Comparison of ENCODE assay signal across 8 cellular contexts in genomic region chr9:129437626-129438323, GRCh38.
DNase-seq lines count a peak whose midpoint lies in the region; ATAC-seq and TF ChIP-seq lines count a peak whose summit lies in the region.

No MANE protein-coding gene starts in this region.

- peaks cover 59% of the 10 kb centered on the region for H3K27me3 Mint-ChIP-seq in neural crest cell (ENCODE audit: low read depth)

- ATAC-seq in Panc1 (no peak), esophagus mucosa (peak; percentile 12), GM19023 (IDR thresholded peaks at IDR 0.05; ENCODE audit: unreplicated experiment) (no peak), GM18517 (IDR thresholded peaks at IDR 0.05; ENCODE audit: unreplicated experiment) (no peak)
- no peak for ATAC-seq in activated CD4-positive, CD25-positive, alpha-beta regulatory T cell treated with anti-CD3 and anti-CD28 coated beads, Interleukin-2, amount 50 U/mL, for 24 hours

- peak overlapping the region; percentile 65 for H3K4me3 Mint-ChIP-seq in neural crest cell

- POLR2A ChIA-PET in BJ (lab: Charles Lee), result interaction anchor here (0.5 kb wide), 1 partner anchor 114 kb away, joined by 9 read pairs; no protein-coding TSS in a partner anchor
- POLR2A ChIA-PET in Panc1 (lab: Charles Lee), result interaction anchor here (0.7 kb wide), 1 partner anchor 22 kb away, joined by 4 read pairs; no protein-coding TSS in a partner anchor

- intact Hi-C loops in Panc1 (cut with micrococcal nuclease; ENCODE audit: unreplicated experiment), result no loop called here

- H3K27me3 ChIP-seq in BJ (ENCODE audit: control insufficient read depth, insufficient read depth, low read length) (no peaks in the 10 kb centered on the region; the same call in 1 of the 2 replicates), Panc1 (ENCODE audit: control insufficient read depth, insufficient read depth, low read length) (no peaks in the 10 kb centered on the region)

- BruUV-seq in Panc1 (replicated peaks; lab: Mats Ljungman, UMichigan), result no TSS peak

- peak overlapping the region; percentile 51 for H3K4me3 ChIP-seq in BJ (ENCODE audit: low read depth, low read length)
- H3K4me3 ChIP-seq in Panc1 (ENCODE audit: low read depth in 2 of 2, low read length in 2 of 2), result peak overlapping the region; percentile 47 to 56

- no peaks in the 10 kb centered on the region for H3K36me3 Mint-ChIP-seq in neural crest cell (ENCODE audit: low read depth)

- peaks cover 17% of the 10 kb centered on the region for H3K4me1 ChIP-seq in Panc1 (ENCODE audit: control insufficient read depth, insufficient read depth, low read length)

- peaks cover 28% of the 10 kb centered on the region for H3K4me1 Mint-ChIP-seq in neural crest cell

- H3K9me3 Mint-ChIP-seq in neural crest cell, result no peaks in the 10 kb centered on the region

- no peak overlapping the region for H3K27ac Mint-ChIP-seq in neural crest cell (ENCODE audit: unreplicated experiment)

- no peak for DNase-seq in BJ (ENCODE audit: low read depth)
- no peak for DNase-seq in Panc1 (ENCODE audit: low read depth, low spot score)
- no peak for DNase-seq in neural crest cell (ENCODE audit: low read depth, low spot score)
- DNase-seq in AG20443 (ENCODE audit: low spot score), result no peak

- TF ChIP-seq CTCF in BJ (IDR thresholded peaks at IDR 0.05; ENCODE audit: insufficient read depth, low read depth, low read length) (no peak; the same call in 1 of the 2 replicates), Panc1 (IDR thresholded peaks at IDR 0.05) (no peak), neural crest cell (conservative IDR thresholded peaks at IDR 0.05) (no peak)

- H3K36me3 ChIP-seq in BJ (ENCODE audit: control insufficient read depth, insufficient read depth, low read length) (no peaks in the 10 kb centered on the region), Panc1 (ENCODE audit: control insufficient read depth, insufficient read depth, low read length) (no peaks in the 10 kb centered on the region)

- H3K9me3 ChIP-seq in Panc1 (ENCODE audit: control insufficient read depth, insufficient read depth, low read depth, low read length), result no peaks in the 10 kb centered on the region

- peak overlapping the region; percentile 68 for H3K27ac ChIP-seq in Panc1 (ENCODE audit: low read length)

- in situ Hi-C loops in Panc1 (cut with HindIII; ENCODE audit: low pct_unique_long_range_greater_than_20kb, low sequenced_read_pairs), result no loop called here

- CTCF ChIA-PET in BJ (lab: Yijun Ruan, JAX) (interaction anchor here (1.0 kb wide), 1 partner anchor 56 kb away, joined by 3 read pairs; no protein-coding TSS in a partner anchor), Panc1 (lab: Charles Lee) (interaction anchor here (1.2 kb wide), 1 partner anchor 264 kb away, joined by 3 read pairs; no protein-coding TSS in a partner anchor)
